Comparison of ENCODE assay signal across 21 cellular contexts in genomic region chr21:35465750-35466149, GRCh38.
DNase-seq lines count a peak whose midpoint lies in the region; ATAC-seq, FAIRE-seq and TF ChIP-seq lines count a peak whose summit lies in the region.
"Had no signal": no experiment of that assay in that cellular context is flagged by ENCODE, and none has a peak within 500 bp of the region (broad histone marks: within the 10 kb centered on the region; RNA-seq: fewer than 3 reads in every experiment).

No MANE protein-coding gene starts in this region.

- 0 out of 2 replicates have a peak overlapping the region, but pooled peaks have one; percentile 16 for H3K14ac ChIP-seq in IMR-90 (replicated peaks; ENCODE audit: low read depth, low read length)

- intact Hi-C loops in IMR-90 (cut with micrococcal nuclease): no loop called here

- dilution Hi-C loops in IMR-90 (cut with HindIII; ENCODE audit: low sequenced_read_pairs, unreplicated experiment): no loop called here

- no peaks in the 10 kb centered on the region for H3K79me1 ChIP-seq in IMR-90 (ENCODE audit: low read depth in 1 of 2, low read length in 2 of 2)

- no peak overlapping the region for H2BK5ac ChIP-seq in IMR-90 (ENCODE audit: low read depth, low read length, poor library complexity, severe bottlenecking)

- no peak overlapping the region for H3K23ac ChIP-seq in IMR-90 (ENCODE audit: low read depth, low read length)

- CTCF ChIA-PET in IMR-90 (lab: Yijun Ruan, JAX): no interaction called here

- H4K5ac ChIP-seq in IMR-90 (ENCODE audit: low read depth, low read length): no peak overlapping the region

- H3K4me3 ChIP-seq in IMR-90 (ENCODE audit: insufficient read depth, low read depth, low read length): no peak overlapping the region
- H3K4me3 ChIP-seq in small intestine (ENCODE audit: low read depth in 1 of 2, low read length in 2 of 2): no peak overlapping the region
- no peak overlapping the region for H3K4me3 ChIP-seq in MG63
- H3K4me3 ChIP-seq: GM12878, GM23248 had no signal

- no peaks in the 10 kb centered on the region for H3K27me3 ChIP-seq in IMR-90 (ENCODE audit: control insufficient read depth, insufficient read depth, low read length)
- no peaks in the 10 kb centered on the region for H3K27me3 ChIP-seq in small intestine (ENCODE audit: control insufficient read depth in 2 of 2, insufficient read depth in 2 of 2, low read length in 2 of 2)
- no peaks in the 10 kb centered on the region for H3K27me3 ChIP-seq in MG63

- no peak overlapping the region for H2BK20ac ChIP-seq in IMR-90 (ENCODE audit: low read depth, low read length)

- no peak overlapping the region for H2BK120ac ChIP-seq in IMR-90 (ENCODE audit: low read depth, low read length)

- no peak overlapping the region for H4K91ac ChIP-seq in IMR-90 (ENCODE audit: insufficient read depth, low read depth, low read length)

- H3K18ac ChIP-seq in IMR-90 (ENCODE audit: low read depth, low read length): no peak overlapping the region

- H4K8ac ChIP-seq in IMR-90 (ENCODE audit: low read depth in 2 of 2, low read length in 2 of 2): no peak overlapping the region

- H3K4me1 ChIP-seq in IMR-90 (ENCODE audit: control insufficient read depth, insufficient read depth, low read length) (peaks cover 7% of the 10 kb centered on the region; the same call in 1 of the 2 replicates), small intestine (ENCODE audit: control insufficient read depth in 2 of 2, insufficient read depth in 1 of 2, low read depth in 1 of 2, low read length in 1 of 2) (no peaks in the 10 kb centered on the region)

- H3K4ac ChIP-seq in IMR-90 (ENCODE audit: low read depth, low read length): no peak overlapping the region

- ATAC-seq in IMR-90 (ENCODE audit: low read depth): no peak
- ATAC-seq: GM12878, HCT116 had no signal

- BruUV-seq in IMR-90 (replicated peaks; lab: Mats Ljungman, UMichigan): no TSS peak

- no peak overlapping the region for H2AK9ac ChIP-seq in IMR-90 (replicated peaks; ENCODE audit: low read depth, low read length, poor library complexity)

- H3K9me3 ChIP-seq in IMR-90 (ENCODE audit: control insufficient read depth, insufficient read depth, low read length) (no peaks in the 10 kb centered on the region), small intestine (ENCODE audit: control insufficient read depth, low read depth) (no peaks in the 10 kb centered on the region), MG63 (no peaks in the 10 kb centered on the region)

- H4K20me1 ChIP-seq in IMR-90 (ENCODE audit: insufficient read depth, low read length): no peaks in the 10 kb centered on the region

- no peak for TF ChIP-seq CTCF in IMR-90 (conservative IDR thresholded peaks at IDR 0.05; ENCODE audit: low read depth, low read length)

- H2AK5ac ChIP-seq in IMR-90 (ENCODE audit: low read depth, low read length): no peak overlapping the region

- WGBS in IMR-90 (ENCODE audit: extremely low coverage in 2 of 2, insufficient read length in 1 of 2), 2 experiments: 86% methylated on average over 1 of the region's 2 CpGs; no CpG with 5 or more reads in 1 of the 2 experiments
- WGBS in small intestine, 3 donors: 57 to 76% (median 71%) methylated on average over 2 of the region's 2 CpGs

- H3K36me3 ChIP-seq in IMR-90 (ENCODE audit: control insufficient read depth, insufficient read depth, low read length): no peaks in the 10 kb centered on the region
- H3K36me3 ChIP-seq in small intestine (ENCODE audit: control insufficient read depth in 2 of 2, insufficient read depth in 2 of 2, low read length in 2 of 2): no peaks in the 10 kb centered on the region
- H3K36me3 ChIP-seq in MG63: no peaks in the 10 kb centered on the region

- no peak overlapping the region for H3K56ac ChIP-seq in IMR-90 (ENCODE audit: extremely low read depth, insufficient read depth, low read length)

- no peak overlapping the region for H2AFZ ChIP-seq in IMR-90 (replicated peaks; ENCODE audit: low read length, poor library complexity)
- H2AFZ ChIP-seq: GM23248 had no signal

- H3K9ac ChIP-seq in IMR-90 (ENCODE audit: low read depth, low read length): no peak overlapping the region
- H3K9ac ChIP-seq: GM23248 had no signal

- H3K27ac ChIP-seq in IMR-90 (ENCODE audit: insufficient read depth, low read length): no peak overlapping the region
- H3K27ac ChIP-seq in small intestine (ENCODE audit: low read depth in 1 of 2, low read length in 1 of 2): no peak overlapping the region
- H3K27ac ChIP-seq: C4-2B, GM23248 had no signal

- TF ChIP-seq RAD21 in IMR-90 (IDR thresholded peaks at IDR 0.05; ENCODE audit: low read length): no peak

- in situ Hi-C loops in IMR-90 (cut with MboI; ENCODE audit: low sequenced_read_pairs): no loop called here

- no peak overlapping the region for H3K4me2 ChIP-seq in IMR-90 (ENCODE audit: low read depth, low read length)

- POLR2A ChIA-PET in IMR-90 (lab: Charles Lee; ENCODE audit: unreplicated experiment): no interaction called here

- FAIRE-seq in small intestine (lab: Jason Lieb, UNC): no peak
- FAIRE-seq: D721Med, GM12878, GM19239, H1 had no signal

- TF ChIP-seq POLR2A in IMR-90 (IDR thresholded peaks at IDR 0.05; ENCODE audit: low read depth, low read length): no peak

- peak; percentile 32 for DNase-seq in CD1c-positive myeloid dendritic cell (ENCODE audit: extremely low spot score)
- no peak for DNase-seq in IMR-90
- peak; percentile 72 for DNase-seq in fibroblast of gingiva (ENCODE audit: low read depth)
- DNase-seq in small intestine: peak; percentile 15
- DNase-seq in C1 segment of cervical spinal cord (lab: John Stamatoyannopoulos, UW): no peak
- DNase-seq in MG63: no peak
- DNase-seq in SKM-1 (lab: John Stamatoyannopoulos, UW; ENCODE audit: unreplicated experiment): no peak
- DNase-seq: CD4-positive, alpha-beta T cell; CD8-positive, alpha-beta memory T cell; DMS 273 treated with DMSO at 0.1 percent for 48 hours; DMS79; EL; GDM1; GM23248; H9 had no signal

- peaks cover 7% of the 10 kb centered on the region for H3K9me1 ChIP-seq in IMR-90 (ENCODE audit: insufficient read depth, low read length)

- no peak overlapping the region for H2BK15ac ChIP-seq in IMR-90 (ENCODE audit: low read depth, low read length)

TF ChIP-seq in IMR-90, 13 proteins besides CTCF, POLR2A, EP300 and RAD21:
- TF ChIP-seq RFX5 (IDR thresholded peaks at IDR 0.05; ENCODE audit: low read depth, low read length) (no peak), BHLHE40 (IDR thresholded peaks at IDR 0.05; ENCODE audit: low read depth, low read length) (no peak), CHD1 (IDR thresholded peaks at IDR 0.05; ENCODE audit: low read depth, low read length) (no peak), NFE2L2 (IDR thresholded peaks at IDR 0.05; ENCODE audit: low read depth, low read length) (no peak)
TF ChIP-seq in IMR-90: peak in this region for 0.

Comparison
In these comparisons a context has a peak if more than half of its experiments do, and no peak if none do; other contexts are left out.
1. DNase-seq: peak in CD1c-positive myeloid dendritic cell (single experiment), fibroblast of gingiva (single experiment) and small intestine (single experiment); none in IMR-90 (single experiment), C1 segment of cervical spinal cord (0 of 14), MG63 (single experiment) and SKM-1 (single experiment).